In genomic region chr2:202317080-202317859, GRCh38 we compare ENCODE assay signal across 9 cellular contexts. TPM values are rescaled to one million over a fixed set of nuclear protein-coding genes. Genes with fewer than 3 reads are reported as not detected.
DNase-seq lines count a peak whose midpoint lies in the region; TF ChIP-seq lines count a peak whose summit lies in the region.
"Had no signal": no experiment of that assay in that cellular context is flagged by ENCODE, and none has a peak within 500 bp of the region (broad histone marks: within the 10 kb centered on the region; RNA-seq: fewer than 3 reads in every experiment).

No MANE protein-coding gene starts in this region.

- no peak for TF ChIP-seq POLR2A in ovary (IDR thresholded peaks at IDR 0.05)

- TF ChIP-seq EP300 in ovary (IDR thresholded peaks at IDR 0.05) = peak; percentile 74

- WGBS in ovary, 3 donors = 5 to 7% (median 6%) methylated on average over 6 of the region's 6 CpGs

- H4K20me1 ChIP-seq in MM.1S (ENCODE audit: insufficient read depth, low read length) = no peaks in the 10 kb centered on the region

- H3K4me2 ChIP-seq in MM.1S (ENCODE audit: low read depth, low read length) = no peak overlapping the region

- peaks cover 2% of the 10 kb centered on the region; the same call in 1 of the 2 replicates for H3F3A ChIP-seq in MM.1S (ENCODE audit: insufficient read depth, low read length)

- peak; percentile 55 for DNase-seq in D341Med (ENCODE audit: low spot score)
- DNase-seq in NCI-H446 (lab: John Stamatoyannopoulos, UW) = peak; percentile 28 to 82
- DNase-seq in fibroblast of gingiva (ENCODE audit: low read depth) = peak; percentile 72
- peak; percentile 66 to 81 (median 72) for DNase-seq in ovary
- DNase-seq in stimulated activated naive CD4-positive, alpha-beta T cell (lab: John Stamatoyannopoulos, UW) = no peak
- no peak for DNase-seq in MM.1S
- DNase-seq in effector CD4-positive, alpha-beta T cell = no peak
- no peak for DNase-seq in NCI-H526 treated with DMSO at 0.1 percent for 48 hours (lab: John Stamatoyannopoulos, UW)

- no peak for TF ChIP-seq CTCF in ovary (IDR thresholded peaks at IDR 0.05)
- no peak for TF ChIP-seq CTCF in MM.1S (IDR thresholded peaks at IDR 0.05; ENCODE audit: low read length)

- no peaks in the 10 kb centered on the region for H3K9me3 ChIP-seq in ovary
- H3K9me3 ChIP-seq in MM.1S (replicated peaks; ENCODE audit: insufficient read depth, low read length) = no peaks in the 10 kb centered on the region

- no peak overlapping the region for H2AFZ ChIP-seq in MM.1S (ENCODE audit: low read length)

- H3K4me1 ChIP-seq in ovary (ENCODE audit: insufficient read depth) (peaks cover 1% of the 10 kb centered on the region), MM.1S (ENCODE audit: low read length) (peaks cover 6% of the 10 kb centered on the region; the same call in 1 of the 2 replicates)

- H3K36me3 ChIP-seq in ovary (no peaks in the 10 kb centered on the region), MM.1S (replicated peaks; ENCODE audit: insufficient read depth, low read length) (no peaks in the 10 kb centered on the region)

- H3K27me3 ChIP-seq in ovary = no peaks in the 10 kb centered on the region
- no peaks in the 10 kb centered on the region for H3K27me3 ChIP-seq in MM.1S (replicated peaks; ENCODE audit: insufficient read depth, low read length)

- no peaks in the 10 kb centered on the region for H3K79me2 ChIP-seq in MM.1S (ENCODE audit: low read length)

- H3K27ac ChIP-seq in ovary (peak overlapping the region in 1 of 2 donors; percentile 24), MM.1S (ENCODE audit: low read length) (no peak overlapping the region)
- H3K27ac ChIP-seq: epithelial cell of prostate had no signal

- H3K9me2 ChIP-seq in MM.1S (replicated peaks; ENCODE audit: insufficient read depth, low read length) = no peaks in the 10 kb centered on the region

- intact Hi-C loops in ovary (cut with DNase I) = loop anchor here in 1 of 4 donors (5.0 kb wide), 1 partner anchor 60 kb away; the partner anchor contains the start of gene BMPR2

- H3K9ac ChIP-seq in MM.1S (ENCODE audit: low read length) = no peak overlapping the region

- H3K4me3 ChIP-seq in ovary (no peak overlapping the region), MM.1S (ENCODE audit: low read length) (no peak overlapping the region)

RNA-seq across cellular contexts. Expression of gene NOP58, which starts 51.7 kb away (rescaled TPM):
- 10 to 100 TPM; 53.9 to 74.7 (median 64.0) TPM for total RNA-seq in ovary
- polyA plus RNA-seq in ovary = 10 to 100 TPM; 37.3 to 41.8 TPM

RNA-seq across cellular contexts. Expression of gene BMPR2, which starts 58.9 kb away (rescaled TPM):
- 10 to 100 TPM; 37.8 to 55.5 (median 48.2) TPM for total RNA-seq in ovary
- 10 to 100 TPM; 14.5 to 39.4 TPM for polyA plus RNA-seq in ovary

Comparison
In these comparisons a context has a peak if more than half of its experiments do, and no peak if none do; other contexts are left out.
1. DNase-seq: peak in D341Med (single experiment), NCI-H446 (2 of 2), fibroblast of gingiva (single experiment) and ovary (5 of 5); none in stimulated activated naive CD4-positive, alpha-beta T cell (0 of 6), MM.1S (single experiment), effector CD4-positive, alpha-beta T cell (single experiment) and NCI-H526 treated with DMSO at 0.1 percent for 48 hours (single experiment).